ENCODE assay signal across 21 cellular contexts in the genomic region with DNA sequence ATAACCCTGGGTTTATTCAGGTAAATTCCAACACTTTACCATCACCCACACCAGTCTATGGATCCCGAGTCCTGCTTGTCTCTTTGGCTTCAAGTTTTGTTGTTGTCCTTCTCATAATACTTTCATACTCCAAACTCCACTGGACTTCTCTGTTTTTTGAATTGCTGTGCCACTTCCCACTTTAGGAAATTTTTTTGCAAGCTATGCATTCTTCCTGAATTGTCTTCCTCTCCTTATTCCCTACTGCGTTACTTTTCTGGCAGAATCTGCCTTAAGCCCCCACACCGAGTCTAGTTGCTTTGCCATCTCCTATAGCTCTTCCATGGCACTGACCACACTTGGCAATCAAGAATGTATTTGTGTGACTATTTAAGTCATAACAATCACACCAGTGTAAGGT.
DNase-seq lines count a peak whose midpoint lies in the region; ATAC-seq, FAIRE-seq and TF ChIP-seq lines count a peak whose summit lies in the region.
"Had no signal": no experiment of that assay in that cellular context is flagged by ENCODE, and none has a peak within 500 bp of the region (broad histone marks: within the 10 kb centered on the region; RNA-seq: fewer than 3 reads in every experiment).

No MANE protein-coding gene starts in this region.

- peaks cover 13% of the 10 kb centered on the region for H3K36me3 Mint-ChIP-seq in activated CD4-positive, alpha-beta memory T cell treated with anti-CD3 and anti-CD28 coated beads for 36 hours
- no peaks in the 10 kb centered on the region for H3K36me3 Mint-ChIP-seq in activated CD4-positive, alpha-beta memory T cell treated with anti-CD3 and anti-CD28 coated beads, Interleukin-2, amount 10 ng/mL, durations not matched to agents 7 days and 5 days (ENCODE audit: low read depth)
- H3K36me3 Mint-ChIP-seq in chondrocyte (ENCODE audit: low read depth), result no peaks in the 10 kb centered on the region
- H3K36me3 Mint-ChIP-seq: CD4-positive, CD25-positive, alpha-beta regulatory T cell; CD8-positive, alpha-beta memory T cell had no signal

- intact Hi-C loops in activated CD4-positive, alpha-beta memory T cell treated with anti-CD3 and anti-CD28 coated beads for 36 hours (cut with micrococcal nuclease), result no loop called here
- intact Hi-C loops in HepG2 (cut with micrococcal nuclease; ENCODE audit: unreplicated experiment), result no loop called here
- intact Hi-C loops in right lobe of liver (cut with DNase I), result no loop called here
- intact Hi-C loops in tibial artery (cut with DNase I; ENCODE audit: low total_unique reads), result no loop called here

- H3K27ac Mint-ChIP-seq in activated CD4-positive, alpha-beta memory T cell treated with anti-CD3 and anti-CD28 coated beads for 36 hours, result peak overlapping the region; percentile 32
- no peak overlapping the region for H3K27ac Mint-ChIP-seq in activated CD4-positive, alpha-beta memory T cell treated with anti-CD3 and anti-CD28 coated beads, Interleukin-2, amount 10 ng/mL, durations not matched to agents 7 days and 5 days
- peak overlapping the region; percentile 14 for H3K27ac Mint-ChIP-seq in chondrocyte (ENCODE audit: unreplicated experiment)
- H3K27ac Mint-ChIP-seq: CD8-positive, alpha-beta memory T cell had no signal

- CTCF ChIA-PET in activated CD4-positive, alpha-beta memory T cell treated with anti-CD3 and anti-CD28 coated beads for 36 hours (lab: Charles Lee), result no interaction called here
- CTCF ChIA-PET in activated CD4-positive, alpha-beta memory T cell treated with anti-CD3 and anti-CD28 coated beads, Interleukin-2, amount 10 ng/mL, durations not matched to agents 7 days and 5 days (lab: Charles Lee), result no interaction called here
- CTCF ChIA-PET in HepG2 (lab: Yijun Ruan, JAX; ENCODE audit: low intra/inter-chr PET ratio, low total read pairs), result no interaction called here

- no peak overlapping the region for H3K4me3 ChIP-seq in HepG2 (replicated peaks in 1 of 3; ENCODE audit: insufficient read depth in 1 of 3, low read depth in 2 of 3, low read length in 3 of 3)
- no peak overlapping the region for H3K4me3 ChIP-seq in right lobe of liver
- H3K4me3 ChIP-seq in tibial artery, result no peak overlapping the region
- H3K4me3 ChIP-seq: GM12878 had no signal

- no peak overlapping the region for H2AFZ ChIP-seq in HepG2 (ENCODE audit: low read length)

- no TSS peak for BruUV-seq in HepG2 (replicated peaks; lab: Mats Ljungman, UMichigan)

- FAIRE-seq in HepG2 (lab: Jason Lieb, UNC), result no peak
- FAIRE-seq: GM12878, GM19239, H1 had no signal

- H3K9me3 ChIP-seq in HepG2 (ENCODE audit: low read length) (peaks cover 6% of the 10 kb centered on the region), right lobe of liver (no peaks in the 10 kb centered on the region), tibial artery (no peaks in the 10 kb centered on the region)

- ATAC-seq in HepG2 (no peak), right lobe of liver (no peak)
- ATAC-seq: GM12878 had no signal

- in situ Hi-C loops in HepG2 (cut with HindIII; ENCODE audit: extremely low pct_ligation_motif_present, low pct_unique_long_range_greater_than_20kb), result no loop called here

- no peak for TF ChIP-seq RAD21 in HepG2 (CRISPR knock-in tag; IDR thresholded peaks at IDR 0.05)

- TF ChIP-seq POLR2A in HepG2 (IDR thresholded peaks at IDR 0.05; ENCODE audit: insufficient read depth in 1 of 2, low read depth in 2 of 2, low read length in 2 of 2) (no peak), right lobe of liver (IDR thresholded peaks at IDR 0.05) (no peak)

- H3K4me3 Mint-ChIP-seq in activated CD4-positive, alpha-beta memory T cell treated with anti-CD3 and anti-CD28 coated beads for 36 hours, result no peak overlapping the region
- no peak overlapping the region for H3K4me3 Mint-ChIP-seq in activated CD4-positive, alpha-beta memory T cell treated with anti-CD3 and anti-CD28 coated beads, Interleukin-2, amount 10 ng/mL, durations not matched to agents 7 days and 5 days
- no peak overlapping the region for H3K4me3 Mint-ChIP-seq in chondrocyte (ENCODE audit: unreplicated experiment)
- H3K4me3 Mint-ChIP-seq: CD4-positive, CD25-positive, alpha-beta regulatory T cell; CD8-positive, alpha-beta memory T cell; H9 had no signal

- peaks cover 52% of the 10 kb centered on the region for H3K4me1 Mint-ChIP-seq in activated CD4-positive, alpha-beta memory T cell treated with anti-CD3 and anti-CD28 coated beads for 36 hours (ENCODE audit: low read depth)
- peaks cover 14% of the 10 kb centered on the region for H3K4me1 Mint-ChIP-seq in activated CD4-positive, alpha-beta memory T cell treated with anti-CD3 and anti-CD28 coated beads, Interleukin-2, amount 10 ng/mL, durations not matched to agents 7 days and 5 days
- H3K4me1 Mint-ChIP-seq in chondrocyte (ENCODE audit: low read depth), result no peaks in the 10 kb centered on the region

- H4K20me1 ChIP-seq in HepG2 (ENCODE audit: insufficient read depth, low read length), result no peaks in the 10 kb centered on the region

- H3K36me3 ChIP-seq in HepG2 (replicated peaks in 1 of 2; ENCODE audit: control insufficient read depth in 1 of 2, insufficient read depth in 2 of 2, low read length in 2 of 2), result no peaks in the 10 kb centered on the region
- no peaks in the 10 kb centered on the region for H3K36me3 ChIP-seq in right lobe of liver
- no peaks in the 10 kb centered on the region for H3K36me3 ChIP-seq in tibial artery
- H3K36me3 ChIP-seq: BE2C had no signal

- 35% methylated on average over 3 of the region's 3 CpGs for WGBS in HepG2 (ENCODE audit: low lambda C conversion rate)
- WGBS in right lobe of liver (ENCODE audit: insufficient coverage, low coverage, low lambda C conversion rate, missing lambda C conversion rate), result 97% methylated on average over 3 of the region's 3 CpGs

- H3K4me1 ChIP-seq in HepG2 (ENCODE audit: insufficient read depth, low read length), result no peaks in the 10 kb centered on the region
- H3K4me1 ChIP-seq in right lobe of liver, result peaks cover 0 to 26% (median 8%) of the 10 kb centered on the region in 4 donors
- no peaks in the 10 kb centered on the region for H3K4me1 ChIP-seq in tibial artery

- H3K9me3 Mint-ChIP-seq in activated CD4-positive, alpha-beta memory T cell treated with anti-CD3 and anti-CD28 coated beads for 36 hours, result peaks cover 15% of the 10 kb centered on the region
- no peaks in the 10 kb centered on the region for H3K9me3 Mint-ChIP-seq in activated CD4-positive, alpha-beta memory T cell treated with anti-CD3 and anti-CD28 coated beads, Interleukin-2, amount 10 ng/mL, durations not matched to agents 7 days and 5 days
- peaks cover 16% of the 10 kb centered on the region for H3K9me3 Mint-ChIP-seq in chondrocyte (ENCODE audit: low read depth)

- TF ChIP-seq CTCF in HepG2 (CRISPR knock-in tag; IDR thresholded peaks at IDR 0.05) (no peak), right lobe of liver (IDR thresholded peaks at IDR 0.05) (no peak), chondrocyte (IDR thresholded peaks at IDR 0.05) (no peak), tibial artery (IDR thresholded peaks at IDR 0.05) (no peak)

- TF ChIP-seq EP300 in HepG2 (IDR thresholded peaks at IDR 0.05; ENCODE audit: low read depth in 2 of 2, low read length in 2 of 2), result no peak
- no peak for TF ChIP-seq EP300 in HepG2 (CRISPR knock-in tag; IDR thresholded peaks at IDR 0.05; ENCODE audit: borderline replicate concordance)

- POLR2A ChIA-PET in activated CD4-positive, alpha-beta memory T cell treated with anti-CD3 and anti-CD28 coated beads for 36 hours (lab: Charles Lee), result no interaction called here
- POLR2A ChIA-PET in activated CD4-positive, alpha-beta memory T cell treated with anti-CD3 and anti-CD28 coated beads, Interleukin-2, amount 10 ng/mL, durations not matched to agents 7 days and 5 days (lab: Charles Lee), result no interaction called here
- POLR2A ChIA-PET in HepG2 (lab: Yijun Ruan, JAX), result no interaction called here

- H3K27me3 ChIP-seq in HepG2 (ENCODE audit: control insufficient read depth in 1 of 2, insufficient read depth in 2 of 2, low read length in 2 of 2), result peaks cover 4 to 15% of the 10 kb centered on the region in 2 experiments; a peak in 2 of 5 replicates
- H3K27me3 ChIP-seq in right lobe of liver, result no peaks in the 10 kb centered on the region
- H3K27me3 ChIP-seq in tibial artery, result no peaks in the 10 kb centered on the region
- H3K27me3 ChIP-seq: BE2C had no signal

- H3K9ac ChIP-seq in HepG2 (ENCODE audit: insufficient read depth, low read depth, low read length), result no peak overlapping the region

- H3K27me3 Mint-ChIP-seq in activated CD4-positive, alpha-beta memory T cell treated with anti-CD3 and anti-CD28 coated beads for 36 hours, result no peaks in the 10 kb centered on the region
- no peaks in the 10 kb centered on the region for H3K27me3 Mint-ChIP-seq in activated CD4-positive, alpha-beta memory T cell treated with anti-CD3 and anti-CD28 coated beads, Interleukin-2, amount 10 ng/mL, durations not matched to agents 7 days and 5 days
- peaks cover 2% of the 10 kb centered on the region for H3K27me3 Mint-ChIP-seq in chondrocyte (ENCODE audit: low read depth)
- H3K27me3 Mint-ChIP-seq: CD4-positive, CD25-positive, alpha-beta regulatory T cell had no signal

- no peak for DNase-seq in activated CD4-positive, alpha-beta memory T cell treated with anti-CD3 and anti-CD28 coated beads for 36 hours
- no peak for DNase-seq in activated CD4-positive, alpha-beta memory T cell treated with anti-CD3 and anti-CD28 coated beads, Interleukin-2, amount 10 ng/mL, durations not matched to agents 7 days and 5 days
- DNase-seq in HepG2 (ENCODE audit: low spot score), result no peak
- DNase-seq in right lobe of liver, result no peak
- no peak for DNase-seq in chondrocyte (ENCODE audit: low spot score)
- DNase-seq in tibial artery, result no peak
- no peak for DNase-seq in stimulated activated CD4-positive, alpha-beta T cell treated with anti-CD3 and anti-CD28 coated beads, Interleukin-4, amount 100 ng/mL, for 1 hour
- DNase-seq: ACHN; BE2C; C1 segment of cervical spinal cord; CD4-positive, CD25-positive, alpha-beta regulatory T cell; CD8-positive, alpha-beta memory T cell; COR-L47; DMS 273 treated with DMSO at 0.1 percent for 48 hours; DMS53; DND-41; EL; H9 had no signal

- H3K27ac ChIP-seq in HepG2 (ENCODE audit: extremely low read length, insufficient read depth, low read length) (no peak overlapping the region), right lobe of liver (no peak overlapping the region), tibial artery (no peak overlapping the region)

- no peaks in the 10 kb centered on the region for H3K79me2 ChIP-seq in HepG2 (ENCODE audit: insufficient read depth, low read length)

- no peak overlapping the region for H3K4me2 ChIP-seq in HepG2 (ENCODE audit: low read depth, low read length)

TF ChIP-seq in HepG2, 621 proteins besides CTCF, POLR2A, EP300 and RAD21 (continues in another document):
- TF ChIP-seq ZSCAN22 (CRISPR knock-in tag; IDR thresholded peaks at IDR 0.05), result no peak
- peak; percentile 83 to 88 for TF ChIP-seq MAFK (conservative IDR thresholded peaks at IDR 0.05 in 1 of 2, IDR thresholded peaks at IDR 0.05 in 1 of 2; ENCODE audit: low read length in 2 of 2)
- TF ChIP-seq MAFF (IDR thresholded peaks at IDR 0.05; ENCODE audit: low read depth, low read length), result peak; percentile 75
- TF ChIP-seq ZNF737 (CRISPR knock-in tag; IDR thresholded peaks at IDR 0.05; ENCODE audit: borderline replicate concordance), result no peak
